Comparison of ENCODE assay signal across 8 cellular contexts in the genomic region with DNA sequence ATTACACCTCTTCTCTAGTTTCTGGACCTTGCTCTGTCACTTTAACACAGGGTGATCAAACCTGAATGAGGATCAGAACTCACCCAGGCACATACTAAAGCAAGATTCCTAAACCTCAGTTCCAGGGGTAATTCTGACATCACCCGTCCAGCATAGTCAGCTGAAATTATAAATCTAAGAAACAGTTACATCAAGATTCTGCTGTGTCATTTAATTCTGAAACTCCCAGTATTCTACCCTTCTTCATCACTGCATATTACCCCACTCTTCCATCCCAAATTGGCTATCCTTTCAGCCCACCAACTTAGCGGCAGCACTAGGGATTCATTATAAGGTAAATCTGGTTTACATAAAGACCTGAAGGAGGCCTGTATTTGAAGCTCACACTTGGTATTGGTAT.
"Had no signal": no experiment of that assay in that cellular context is flagged by ENCODE, and none has a peak within 500 bp of the region (broad histone marks: within the 10 kb centered on the region; RNA-seq: fewer than 3 reads in every experiment).

No MANE protein-coding gene starts in this region.

- DNase-seq: H9, HCEC 1CT, HFFc6, KG1 had no signal

- H3K4me3 ChIP-seq: GM23338 had no signal

- ATAC-seq: GM23338 had no signal

- FAIRE-seq: H1, HTR-8/SVneo had no signal

- H3K27me3 Mint-ChIP-seq: IgD-negative memory B cell had no signal

- H3K4me2 ChIP-seq: GM23338 had no signal

- H3K9me3 Mint-ChIP-seq: GM23338, H9, HFFc6, IgD-negative memory B cell had no signal

- H3K27ac Mint-ChIP-seq: GM23338, HFFc6, IgD-negative memory B cell had no signal

- H3K4me3 Mint-ChIP-seq: GM23338, H9, HFFc6, IgD-negative memory B cell had no signal
